Comparison of ENCODE assay signal across 8 cellular contexts in genomic region chr20:1946762-1947534, GRCh38. TPM values are rescaled to one million over a fixed set of nuclear protein-coding genes. Genes with fewer than 3 reads are reported as not detected.
DNase-seq lines count a peak whose midpoint lies in the region; ATAC-seq and TF ChIP-seq lines count a peak whose summit lies in the region.

No MANE protein-coding gene starts in this region.

- TF ChIP-seq CTCF in GM23338 (conservative IDR thresholded peaks at IDR 0.05; ENCODE audit: low read depth in 2 of 2): no peak
- no peak for TF ChIP-seq CTCF in adrenal gland (IDR thresholded peaks at IDR 0.05)
- TF ChIP-seq CTCF in prostate gland (IDR thresholded peaks at IDR 0.05): no peak
- TF ChIP-seq CTCF in GM13977 (IDR thresholded peaks at IDR 0.05; ENCODE audit: extremely low read depth, insufficient read depth, missing control alignments): no peak

- H3K36me3 ChIP-seq in GM23338 (ENCODE audit: insufficient read depth): no peaks in the 10 kb centered on the region
- no peaks in the 10 kb centered on the region for H3K36me3 ChIP-seq in adrenal gland (replicated peaks in 1 of 2)
- H3K36me3 ChIP-seq in prostate gland: no peaks in the 10 kb centered on the region

- peak overlapping the region; percentile 91 for H2AFZ ChIP-seq in GM23338

- H3K9me3 Mint-ChIP-seq in GM23338: no peaks in the 10 kb centered on the region
- no peaks in the 10 kb centered on the region for H3K9me3 Mint-ChIP-seq in T-helper 2 cell treated with Interferon-gamma antibody and Interleukin-4, amounts not matched to agents 5 μg/mL and 100 μg/mL, for 36 hours

- H3K4me1 Mint-ChIP-seq in GM23338: peaks cover 59% of the 10 kb centered on the region
- H3K4me1 Mint-ChIP-seq in T-helper 2 cell treated with Interferon-gamma antibody and Interleukin-4, amounts not matched to agents 5 μg/mL and 100 μg/mL, for 36 hours (ENCODE audit: low read depth): no peaks in the 10 kb centered on the region

- no peak for TF ChIP-seq POLR2A in adrenal gland (IDR thresholded peaks at IDR 0.05)
- no peak for TF ChIP-seq POLR2A in prostate gland (IDR thresholded peaks at IDR 0.05)

- peak; percentile 99 for DNase-seq in GM23338 (ENCODE audit: low spot score)
- no peak for DNase-seq in adrenal gland
- DNase-seq in iPS DF 19.7 (ENCODE audit: low read depth, low spot score): peak; percentile 94
- peak; percentile 23 for DNase-seq in prostate gland (ENCODE audit: low spot score)
- no peak for DNase-seq in stimulated activated CD4-positive, alpha-beta T cell treated with anti-CD3 and anti-CD28 coated beads, Interleukin-4, amount 100 ng/mL, for 24 hours
- DNase-seq in GM13977 (ENCODE audit: low spot score): no peak
- no peak for DNase-seq in T-helper 2 cell treated with Interferon-gamma antibody and Interleukin-4, amounts not matched to agents 5 μg/mL and 100 μg/mL, for 36 hours (ENCODE audit: low spot score)

- in situ Hi-C loops in GM13977 (cut with MboI; ENCODE audit: low pct_unique_long_range_greater_than_20kb, low sequenced_read_pairs, unreplicated experiment): no loop called here

- H3K4me3 ChIP-seq in GM23338 (peak overlapping the region; percentile 59), adrenal gland (no peak overlapping the region), prostate gland (peak overlapping the region in 1 of 2 donors; percentile 7)

- H3K36me3 Mint-ChIP-seq in GM23338 (ENCODE audit: low read depth): no peaks in the 10 kb centered on the region
- H3K36me3 Mint-ChIP-seq in T-helper 2 cell treated with Interferon-gamma antibody and Interleukin-4, amounts not matched to agents 5 μg/mL and 100 μg/mL, for 36 hours (ENCODE audit: low read depth): no peaks in the 10 kb centered on the region

- peak overlapping the region; percentile 84 for H3K4me2 ChIP-seq in GM23338

- no peaks in the 10 kb centered on the region for H3K79me2 ChIP-seq in GM23338 (replicated peaks; ENCODE audit: insufficient read depth)

- peak overlapping the region; percentile 71 for H3K27ac ChIP-seq in GM23338 (ENCODE audit: low read depth)
- peak overlapping the region in 4 of 5 donors; percentile 3 to 72 (median 18) for H3K27ac ChIP-seq in adrenal gland
- H3K27ac ChIP-seq in prostate gland: no peak overlapping the region

- no peaks in the 10 kb centered on the region for H4K20me1 ChIP-seq in GM23338 (replicated peaks; ENCODE audit: insufficient read depth)

- H3K4me1 ChIP-seq in GM23338 (ENCODE audit: insufficient read depth) (peaks cover 35% of the 10 kb centered on the region), adrenal gland (replicated peaks in 1 of 2) (peaks cover 18 to 45% of the 10 kb centered on the region in 2 donors), prostate gland (replicated peaks) (peaks cover 3% of the 10 kb centered on the region)

- peak; percentile 83 for ATAC-seq in GM23338
- no peak for ATAC-seq in HG03097 (IDR thresholded peaks at IDR 0.05; ENCODE audit: low FRiP score, unreplicated experiment)

- H3K27me3 ChIP-seq in GM23338 (ENCODE audit: insufficient read depth) (peaks cover 38% of the 10 kb centered on the region), adrenal gland (no peaks in the 10 kb centered on the region), prostate gland (replicated peaks; ENCODE audit: insufficient read depth) (no peaks in the 10 kb centered on the region)

- H3K27me3 Mint-ChIP-seq in GM23338 (ENCODE audit: insufficient read depth, low read depth, poor library complexity): peaks cover 38% of the 10 kb centered on the region
- peaks cover 37% of the 10 kb centered on the region for H3K27me3 Mint-ChIP-seq in T-helper 2 cell treated with Interferon-gamma antibody and Interleukin-4, amounts not matched to agents 5 μg/mL and 100 μg/mL, for 36 hours (ENCODE audit: low read depth)

- H3K9me3 ChIP-seq in adrenal gland (replicated peaks in 1 of 3) (no peaks in the 10 kb centered on the region), prostate gland (no peaks in the 10 kb centered on the region)

- H3K27ac Mint-ChIP-seq in GM23338: peak overlapping the region; percentile 79; the same call in 1 of the 2 replicates
- H3K27ac Mint-ChIP-seq in T-helper 2 cell treated with Interferon-gamma antibody and Interleukin-4, amounts not matched to agents 5 μg/mL and 100 μg/mL, for 36 hours: no peak overlapping the region

- H3K9me2 ChIP-seq in GM23338 (ENCODE audit: insufficient read depth): no peaks in the 10 kb centered on the region

- H3F3A ChIP-seq in GM23338 (replicated peaks; ENCODE audit: low read depth): peaks cover 10% of the 10 kb centered on the region; the same call in 1 of the 2 replicates

- 51 to 71% (median 58%) methylated on average over 30 to 39 of the region's 39 CpGs for WGBS in adrenal gland, 4 donors
- 5% methylated on average over 38 of the region's 39 CpGs for WGBS in prostate gland

- H3K4me3 Mint-ChIP-seq in GM23338: peak overlapping the region; percentile 78
- H3K4me3 Mint-ChIP-seq in T-helper 2 cell treated with Interferon-gamma antibody and Interleukin-4, amounts not matched to agents 5 μg/mL and 100 μg/mL, for 36 hours: no peak overlapping the region

- intact Hi-C loops in adrenal gland (cut with DNase I) (loop anchor here (10.0 kb wide), 2 partner anchors 52 to 142 kb away; partner anchors contain the start of gene SIRPA (in 1 of the 2)), prostate gland (cut with DNase I) (loop anchor here (10.0 kb wide), 1 partner anchor 142 kb away; no protein-coding TSS in a partner anchor)

TF ChIP-seq in GM23338, 12 proteins besides CTCF, POLR2A, EP300 and RAD21 (continues in another document):
- TF ChIP-seq POLR2AphosphoS5 (IDR thresholded peaks at IDR 0.05; ENCODE audit: low read depth) (peak; percentile 65), EZH2 (IDR thresholded peaks at IDR 0.05; ENCODE audit: low read depth, unreplicated experiment) (peak; percentile 21), CREB1 (CRISPR knock-in tag; IDR thresholded peaks at IDR 0.05; ENCODE audit: low read depth) (peak; percentile 53; the same call in 1 of the 2 replicates), JUNB (IDR thresholded peaks at IDR 0.05; ENCODE audit: unreplicated experiment) (peak; percentile 35), ZNF331 (CRISPR knock-in tag; IDR thresholded peaks at IDR 0.05; ENCODE audit: low read depth) (no peak)

RNA-seq across cellular contexts. Expression of gene PDYN, which starts 46.9 kb away (rescaled TPM):
- total RNA-seq in GM23338 (2014; rRNA removed; shearing (Covaris generic)): 0.24 and 0.47 TPM in 2 replicates
- 0.21 and 0.33 TPM in 2 replicates for polyA plus RNA-seq in GM23338 (2016; fragmentation: Nextera tagmentation; extraction: Ambion mirVana)
- not detected for total RNA-seq in adrenal gland
- polyA plus RNA-seq in adrenal gland: not detected
- total RNA-seq in prostate gland: under 1 TPM in 1 of 2 donors, not detected in 1; 0.28 TPM

RNA-seq across cellular contexts. Expression of gene SIRPA, which starts 51.7 kb away (rescaled TPM):
- 2.9 and 4.2 TPM in 2 replicates for total RNA-seq in GM23338 (2014; rRNA removed; shearing (Covaris generic))
- polyA plus RNA-seq in GM23338 (2016; fragmentation: Nextera tagmentation; extraction: Ambion mirVana) (1.2 and 1.5 TPM in 2 replicates), adrenal gland (10 to 100 TPM; 32.3 to 81.8 (median 40.4) TPM)
- total RNA-seq in adrenal gland (100 to 1,000 TPM in 1 of 8 donors, 10 to 100 TPM in 7; 48.9 to 102 (median 73.1) TPM), prostate gland (10 to 100 TPM; 20.3 to 31.0 TPM)

Comparison
In these comparisons a context has a peak if more than half of its experiments do, and no peak if none do; other contexts are left out.
1. DNase-seq: peak in GM23338 (single experiment), iPS DF 19.7 (single experiment) and prostate gland (single experiment); none in adrenal gland (0 of 7), stimulated activated CD4-positive, alpha-beta T cell treated with anti-CD3 and anti-CD28 coated beads, Interleukin-4, amount 100 ng/mL, for 24 hours (single experiment), GM13977 (single experiment) and T-helper 2 cell treated with Interferon-gamma antibody and Interleukin-4, amounts not matched to agents 5 μg/mL and 100 μg/mL, for 36 hours (single experiment).
2. H3K27ac ChIP-seq: peak in GM23338 (single experiment) and adrenal gland (4 of 5); none in prostate gland (0 of 2).